8 cellular contexts compared by ENCODE assay signal in genomic region chr14:100303179-100303578, GRCh38.
DNase-seq lines count a peak whose midpoint lies in the region; ATAC-seq and TF ChIP-seq lines count a peak whose summit lies in the region.

No MANE protein-coding gene starts in this region.

- H3K27ac Mint-ChIP-seq in stimulated activated naive CD8-positive, alpha-beta T cell treated with anti-CD3 and anti-CD28 coated beads, Interleukin-15, amount 100 ng/mL, for 72 hours: no peak overlapping the region

- no peaks in the 10 kb centered on the region for H3K27me3 ChIP-seq in SU-DHL-6 (ENCODE audit: low read length)

- H3K27ac ChIP-seq in SU-DHL-6 (ENCODE audit: low read depth, low read length): no peak overlapping the region

- TF ChIP-seq CTCF in SU-DHL-6 (IDR thresholded peaks at IDR 0.05; ENCODE audit: insufficient read depth, low read length, poor library complexity, severe bottlenecking): peak; percentile 64

- peaks cover 12% of the 10 kb centered on the region for H3K27me3 Mint-ChIP-seq in stimulated activated naive CD8-positive, alpha-beta T cell treated with anti-CD3 and anti-CD28 coated beads, Interleukin-15, amount 100 ng/mL, for 72 hours

- H3K4me1 Mint-ChIP-seq in stimulated activated naive CD8-positive, alpha-beta T cell treated with anti-CD3 and anti-CD28 coated beads, Interleukin-15, amount 100 ng/mL, for 72 hours: peaks cover 60% of the 10 kb centered on the region

- H3K36me3 ChIP-seq in SU-DHL-6 (ENCODE audit: low read length): no peaks in the 10 kb centered on the region

- H3K9me2 ChIP-seq in SU-DHL-6 (replicated peaks; ENCODE audit: insufficient read depth, low read length): no peaks in the 10 kb centered on the region

- no peak overlapping the region for H3K4me3 ChIP-seq in SU-DHL-6 (ENCODE audit: insufficient read depth, low read length, poor library complexity, severe bottlenecking)

- no peaks in the 10 kb centered on the region for H3K9me3 Mint-ChIP-seq in stimulated activated naive CD8-positive, alpha-beta T cell treated with anti-CD3 and anti-CD28 coated beads, Interleukin-15, amount 100 ng/mL, for 72 hours

- no peak overlapping the region for H3K4me2 ChIP-seq in SU-DHL-6 (ENCODE audit: low read depth, low read length, poor library complexity, severe bottlenecking)

- no peaks in the 10 kb centered on the region for H3F3A ChIP-seq in SU-DHL-6 (ENCODE audit: insufficient read depth)

- H2AFZ ChIP-seq in SU-DHL-6 (ENCODE audit: low read depth, low read length, severe bottlenecking): no peak overlapping the region

- H3K4me3 Mint-ChIP-seq in stimulated activated naive CD8-positive, alpha-beta T cell treated with anti-CD3 and anti-CD28 coated beads, Interleukin-15, amount 100 ng/mL, for 72 hours: no peak overlapping the region

- no peaks in the 10 kb centered on the region for H3K79me2 ChIP-seq in SU-DHL-6 (ENCODE audit: insufficient read depth, low read length)

- H3K9ac ChIP-seq in SU-DHL-6 (ENCODE audit: low read length): no peak overlapping the region

- ATAC-seq in stimulated activated naive CD8-positive, alpha-beta T cell treated with anti-CD3 and anti-CD28 coated beads, Interleukin-15, Interleukin-2, amounts not matched to agents 100 U/mL and 50 U/mL, for 24 hours: no peak
- no peak for ATAC-seq in stimulated activated naive CD8-positive, alpha-beta T cell treated with anti-CD3 and anti-CD28 coated beads, Interleukin-15, amount 100 ng/mL, for 72 hours
- ATAC-seq in HG03097 (IDR thresholded peaks at IDR 0.05; ENCODE audit: low FRiP score, unreplicated experiment): no peak

- H4K20me1 ChIP-seq in SU-DHL-6 (ENCODE audit: low read depth, low read length): no peaks in the 10 kb centered on the region

- no peaks in the 10 kb centered on the region for H3K9me3 ChIP-seq in SU-DHL-6 (ENCODE audit: insufficient read depth, low read length)

- peak; percentile 32 for DNase-seq in stimulated activated naive CD8-positive, alpha-beta T cell treated with anti-CD3 and anti-CD28 coated beads, Interleukin-15, Interleukin-2, amounts not matched to agents 100 U/mL and 50 U/mL, for 24 hours
- no peak for DNase-seq in stimulated activated naive CD8-positive, alpha-beta T cell treated with anti-CD3 and anti-CD28 coated beads, Interleukin-15, amount 100 ng/mL, for 72 hours
- DNase-seq in hepatic stellate cell (ENCODE audit: low spot score) (peak; percentile 58), NCI-H1105 (lab: John Stamatoyannopoulos, UW) (no peak), LoVo (ENCODE audit: low spot score) (no peak), NCI-H446 treated with DMSO at 0.1 percent for 48 hours (lab: John Stamatoyannopoulos, UW) (no peak)

Comparison
In these comparisons a context has a peak if more than half of its experiments do, and no peak if none do; other contexts are left out.
1. DNase-seq: peak in stimulated activated naive CD8-positive, alpha-beta T cell treated with anti-CD3 and anti-CD28 coated beads, Interleukin-15, Interleukin-2, amounts not matched to agents 100 U/mL and 50 U/mL, for 24 hours (single experiment) and hepatic stellate cell (single experiment); none in stimulated activated naive CD8-positive, alpha-beta T cell treated with anti-CD3 and anti-CD28 coated beads, Interleukin-15, amount 100 ng/mL, for 72 hours (0 of 2), NCI-H1105 (single experiment), LoVo (single experiment) and NCI-H446 treated with DMSO at 0.1 percent for 48 hours (single experiment).